Comparison of ENCODE assay signal across 17 cellular contexts in the genomic region with DNA sequence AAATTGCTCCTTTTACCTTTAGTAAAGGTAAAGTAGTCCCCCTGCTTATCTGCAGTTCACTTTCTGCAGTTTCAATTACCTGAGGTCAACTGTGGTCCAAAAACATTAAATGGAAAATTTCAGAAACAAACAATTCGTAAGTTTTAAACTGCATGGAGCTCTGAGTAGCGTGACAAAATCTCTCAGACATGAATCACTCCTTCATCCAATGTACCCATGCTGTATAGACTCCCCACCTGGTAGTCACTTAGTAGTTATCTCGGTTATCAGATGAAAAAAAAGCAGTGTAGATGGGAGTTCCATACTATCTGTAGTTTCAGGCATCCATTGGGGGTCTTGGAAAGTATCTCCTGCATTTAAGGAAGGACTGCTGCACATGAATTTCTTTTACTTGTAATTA. TPM values are rescaled to one million over a fixed set of nuclear protein-coding genes. Genes with fewer than 3 reads are reported as not detected.
DNase-seq lines count a peak whose midpoint lies in the region; ATAC-seq and TF ChIP-seq lines count a peak whose summit lies in the region.
"Had no signal": no experiment of that assay in that cellular context is flagged by ENCODE, and none has a peak within 500 bp of the region (broad histone marks: within the 10 kb centered on the region; RNA-seq: fewer than 3 reads in every experiment).

No MANE protein-coding gene starts in this region.

- no peak for ATAC-seq in heart left ventricle
- no peak for ATAC-seq in Right ventricle myocardium inferior
- ATAC-seq in GM19395 (IDR thresholded peaks at IDR 0.05; ENCODE audit: unreplicated experiment) = no peak
- ATAC-seq: GM23338 had no signal

- H3K4me1 ChIP-seq in heart left ventricle = peaks cover 0 to 2% (median 0%) of the 10 kb centered on the region in 12 donors
- H3K4me1 ChIP-seq in thyroid gland = peaks cover 36 to 42% of the 10 kb centered on the region in 2 donors
- H3K4me1 ChIP-seq: BLaER1 had no signal

- H3K9me3 ChIP-seq in heart left ventricle (no peaks in the 10 kb centered on the region), thyroid gland (no peaks in the 10 kb centered on the region)
- H3K9me3 ChIP-seq: BLaER1 had no signal

- TF ChIP-seq POLR2A in heart left ventricle (IDR thresholded peaks at IDR 0.05) (no peak), thyroid gland (IDR thresholded peaks at IDR 0.05) (no peak)

- H3K27ac ChIP-seq in heart left ventricle (peak overlapping the region in 11 of 12 donors; percentile 10 to 66 (median 44)), angular gyrus (ENCODE audit: low read depth, low read length) (peak overlapping the region; percentile 13), thyroid gland (peak overlapping the region; percentile 89 to 99 (median 96))
- H3K27ac ChIP-seq: BLaER1 had no signal

- TF ChIP-seq CTCF in heart left ventricle (IDR thresholded peaks at IDR 0.05) = no peak
- TF ChIP-seq CTCF in thyroid gland (IDR thresholded peaks at IDR 0.05) = no peak

- intact Hi-C loops in heart left ventricle (cut with DNase I) (loop anchor here in 2 of 10 donors (10.0 kb wide), 2 partner anchors 84 to 376 kb away; no protein-coding TSS in a partner anchor), Right ventricle myocardium inferior (cut with DNase I) (loop anchor here (10.0 kb wide), 1 partner anchor 376 kb away; no protein-coding TSS in a partner anchor), thyroid gland (cut with DNase I) (no loop called here)

- H3K4me3 ChIP-seq in heart left ventricle (peak overlapping the region in 3 of 12 donors; percentile 17 to 37 (median 22)), thyroid gland (replicated peaks in 1 of 3) (no peak overlapping the region)
- H3K4me3 ChIP-seq: BLaER1, GM23338 had no signal

- peaks cover 0 to 6% (median 0%) of the 10 kb centered on the region in 9 donors for H3K27me3 ChIP-seq in heart left ventricle
- H3K27me3 ChIP-seq in thyroid gland = no peaks in the 10 kb centered on the region
- H3K27me3 ChIP-seq: BLaER1 had no signal

- WGBS in heart left ventricle, 4 donors = 64 to 81% (median 74%) methylated on average over 3 of the region's 3 CpGs
- 65 to 77% methylated on average over 3 of the region's 3 CpGs for WGBS in thyroid gland, 2 donors

- DNase-seq in heart left ventricle (no peak), Right ventricle myocardium inferior (ENCODE audit: missing footprints) (no peak), kidney glomerular epithelial cell (lab: John Stamatoyannopoulos, UW) (peak; percentile 26), thyroid gland (no peak), hepatic stellate cell (ENCODE audit: low spot score) (no peak), GM19238 (ENCODE audit: insufficient read length, low spot score) (no peak)
- DNase-seq: 8988T; CD8-positive, alpha-beta memory T cell; DND-41; NCI-H1417 treated with DMSO at 0.1 percent for 48 hours; NCI-H1930; NCI-H69; RPMI8226 had no signal

- H3K36me3 ChIP-seq in heart left ventricle = no peaks in the 10 kb centered on the region
- no peaks in the 10 kb centered on the region for H3K36me3 ChIP-seq in thyroid gland
- H3K36me3 ChIP-seq: BLaER1 had no signal

RNA-seq across cellular contexts. Expression of a gene that starts 7.7 kb away (rescaled TPM):
- 1 to 10 TPM; 1.3 to 2.8 (median 1.8) TPM for total RNA-seq in heart left ventricle
- under 1 TPM; 0.23 to 0.69 TPM for polyA plus RNA-seq in heart left ventricle
- 2.1 TPM for total RNA-seq in Right ventricle myocardium inferior
- 10 to 100 TPM; 27.1 to 72.0 (median 59.0) TPM for total RNA-seq in thyroid gland
- total RNA-seq: CD8-positive, alpha-beta memory T cell had no signal
- polyA plus RNA-seq: CD8-positive, alpha-beta memory T cell had no signal

Comparison
In these comparisons a context has a peak if more than half of its experiments do, and no peak if none do; other contexts are left out.
1. H3K27ac ChIP-seq: peak in every context shown above with its lines; median percentile 96 in thyroid gland; 44 in heart left ventricle; 13 in angular gyrus.